Comparison of ENCODE assay signal across 20 cellular contexts in genomic region chr7:135718794-135719436, GRCh38. TPM values are rescaled to one million over a fixed set of nuclear protein-coding genes. Genes with fewer than 3 reads are reported as not detected.
"Had no signal": no experiment of that assay in that cellular context is flagged by ENCODE, and none has a peak within 500 bp of the region (broad histone marks: within the 10 kb centered on the region; RNA-seq: fewer than 3 reads in every experiment).

No MANE protein-coding gene starts in this region.

- H3K36me3 ChIP-seq: colonic mucosa, esophagus muscularis mucosa, pancreas, tibial artery, uterus had no signal

- H3K4me3 ChIP-seq: colonic mucosa, esophagus muscularis mucosa, pancreas, skin epidermis, tibial artery, uterus had no signal

- DNase-seq: activated B cell treated with CpG ODN at 0.5 μM for 24 hours; activated CD4-positive, alpha-beta T cell treated with anti-CD3 and anti-CD28 coated beads for 48 hours; activated CD8-positive, alpha-beta T cell treated with anti-CD3 and anti-CD28 coated beads for 36 hours; activated effector memory CD4-positive, alpha-beta T cell treated with Interleukin-2 at 50 U/mL for 16 hours; activated naive CD4-positive, alpha-beta T cell treated with anti-CD3 and anti-CD28 coated beads, Interleukin-2, amount 50 U/mL, for 16 hours; activated T-cell treated with anti-CD3 and anti-CD28 coated beads, Interleukin-2, amount 50 U/mL, for 4 hours; central memory CD4-positive, alpha-beta T cell; colonic mucosa; hippocampal formation; kidney; midbrain; pancreas; stimulated activated CD4-positive, alpha-beta T cell treated with anti-CD3 and anti-CD28 coated beads, Interleukin-15, amount 100 ng/mL, for 24 hours; stimulated activated CD4-positive, alpha-beta T cell treated with anti-CD3 and anti-CD28 coated beads, Interleukin-4, amount 100 ng/mL, for 1 hour; stimulated activated naive B cell treated with anti-CD40 and anti-IgM and Interleukin-4, amounts not matched to agents 10 μg/mL and 1 μg/mL and 100 μg/mL, for 72 hours; tibial artery; uterus had no signal

- ATAC-seq: activated CD8-positive, alpha-beta T cell treated with anti-CD3 and anti-CD28 coated beads for 36 hours; activated T-cell treated with anti-CD3 and anti-CD28 coated beads, Interleukin-2, amount 50 U/mL, for 4 hours; pancreas; stimulated activated naive B cell treated with anti-CD40 and anti-IgM and Interleukin-4, amounts not matched to agents 10 μg/mL and 1 μg/mL and 100 μg/mL, for 72 hours had no signal

- H3K9me3 ChIP-seq: colonic mucosa, esophagus muscularis mucosa, pancreas, tibial artery, uterus had no signal

- H3K27ac ChIP-seq: colonic mucosa, esophagus muscularis mucosa, pancreas, skin epidermis, tibial artery, uterus had no signal

- H3K27me3 ChIP-seq: colonic mucosa, pancreas, tibial artery, uterus had no signal

- H3K4me1 ChIP-seq: colonic mucosa, pancreas, uterus had no signal

RNA-seq across cellular contexts. Expression of gene SLC13A4, which starts 9.1 kb away (rescaled TPM):
- total RNA-seq: activated B cell treated with CpG ODN at 0.5 μM for 24 hours; activated CD8-positive, alpha-beta T cell treated with anti-CD3 and anti-CD28 coated beads for 36 hours; activated T-cell treated with anti-CD3 and anti-CD28 coated beads, Interleukin-2, amount 50 U/mL, for 4 hours; colonic mucosa; esophagus muscularis mucosa; kidney; pancreas had no signal

RNA-seq across cellular contexts. Expression of gene FAM180A, which starts 29.7 kb away (rescaled TPM):
- total RNA-seq: activated B cell treated with CpG ODN at 0.5 μM for 24 hours; activated CD8-positive, alpha-beta T cell treated with anti-CD3 and anti-CD28 coated beads for 36 hours; activated T-cell treated with anti-CD3 and anti-CD28 coated beads, Interleukin-2, amount 50 U/mL, for 4 hours had no signal
- polyA plus RNA-seq: neural cell had no signal
